ENCODE assay signal across 13 cellular contexts in genomic region chr12:109738878-109739665, GRCh38. TPM values are rescaled to one million over a fixed set of nuclear protein-coding genes. Genes with fewer than 3 reads are reported as not detected.
DNase-seq lines count a peak whose midpoint lies in the region; ATAC-seq, FAIRE-seq and TF ChIP-seq lines count a peak whose summit lies in the region.
"Had no signal": no experiment of that assay in that cellular context is flagged by ENCODE, and none has a peak within 500 bp of the region (broad histone marks: within the 10 kb centered on the region; RNA-seq: fewer than 3 reads in every experiment).

No MANE protein-coding gene starts in this region.

- H3K36me3 ChIP-seq in Caco-2 (ENCODE audit: control insufficient read depth, insufficient read depth, low read length) (no peaks in the 10 kb centered on the region), ovary (no peaks in the 10 kb centered on the region)
- H3K36me3 ChIP-seq: prostate gland had no signal

- H3K27ac Mint-ChIP-seq in Caco-2 (ENCODE audit: unreplicated experiment) = peak overlapping the region; percentile 43
- H3K27ac Mint-ChIP-seq: activated CD4-positive, alpha-beta memory T cell treated with anti-CD3 and anti-CD28 coated beads for 36 hours had no signal

- no peak for TF ChIP-seq POLR2A in ovary (IDR thresholded peaks at IDR 0.05)

- TF ChIP-seq EP300 in ovary (IDR thresholded peaks at IDR 0.05) = no peak

- no peak for TF ChIP-seq CTCF in Caco-2 (IDR thresholded peaks at IDR 0.05; ENCODE audit: insufficient read depth in 1 of 2, low read depth in 1 of 2, low read length in 1 of 2, severe bottlenecking in 1 of 2, unreplicated experiment in 1 of 2)
- TF ChIP-seq CTCF in fibroblast of the aortic adventitia (IDR thresholded peaks at IDR 0.05; ENCODE audit: insufficient read depth, low read length) = no peak
- TF ChIP-seq CTCF in ovary (IDR thresholded peaks at IDR 0.05) = no peak

- no peaks in the 10 kb centered on the region for H3K36me3 Mint-ChIP-seq in Caco-2 (ENCODE audit: insufficient read depth, unreplicated experiment)
- H3K36me3 Mint-ChIP-seq: activated CD4-positive, alpha-beta memory T cell treated with anti-CD3 and anti-CD28 coated beads for 36 hours had no signal

- no TSS peak for BruUV-seq in Caco-2 (replicated peaks; lab: Mats Ljungman, UMichigan)

- 87 to 91% (median 87%) methylated on average over 6 of the region's 6 CpGs for WGBS in ovary, 3 donors

- peaks cover 79% of the 10 kb centered on the region for H3K4me1 ChIP-seq in Caco-2
- peaks cover 2% of the 10 kb centered on the region for H3K4me1 ChIP-seq in ovary (ENCODE audit: insufficient read depth)
- H3K4me1 ChIP-seq: prostate gland had no signal

- intact Hi-C loops in Caco-2 (cut with micrococcal nuclease; ENCODE audit: unreplicated experiment) (no loop called here), ovary (cut with DNase I) (no loop called here)

- no peaks in the 10 kb centered on the region for H3K27me3 Mint-ChIP-seq in Caco-2 (ENCODE audit: insufficient read depth, unreplicated experiment)

- no peak overlapping the region for H3K27ac ChIP-seq in ovary
- H3K27ac ChIP-seq: prostate gland had no signal

- H3K9me3 Mint-ChIP-seq in Caco-2 (ENCODE audit: unreplicated experiment) = no peaks in the 10 kb centered on the region
- H3K9me3 Mint-ChIP-seq: activated CD4-positive, alpha-beta memory T cell treated with anti-CD3 and anti-CD28 coated beads for 36 hours had no signal

- POLR2A ChIA-PET in Caco-2 (lab: Charles Lee) = interaction anchor here (0.5 to 1.2 kb wide), 2 partner anchors 16 to 165 kb away, joined by 3 read pairs; partner anchors contain the start of genes MMAB and MVK

- H3K4me1 Mint-ChIP-seq in Caco-2 (ENCODE audit: low read depth, unreplicated experiment) = peaks cover 41% of the 10 kb centered on the region

- H3K27me3 ChIP-seq in Caco-2 (replicated peaks; ENCODE audit: control insufficient read depth, insufficient read depth, low read length) = no peaks in the 10 kb centered on the region
- H3K27me3 ChIP-seq in ovary = no peaks in the 10 kb centered on the region

- no peak overlapping the region for H3K4me3 Mint-ChIP-seq in Caco-2 (ENCODE audit: unreplicated experiment)
- H3K4me3 Mint-ChIP-seq: activated CD4-positive, alpha-beta memory T cell treated with anti-CD3 and anti-CD28 coated beads for 36 hours had no signal

- DNase-seq in Caco-2 (peak in 1 of 2 experiments; percentile 20), HT1080 (ENCODE audit: low read depth) (peak; percentile 82), fibroblast of the aortic adventitia (ENCODE audit: low read depth) (peak; percentile 29), ovary (peak in 4 of 5 donors; percentile 10 to 21 (median 12)), OCI-M1 (lab: John Stamatoyannopoulos, UW) (no peak), GM19239 (ENCODE audit: insufficient read length, low spot score) (no peak)
- DNase-seq: activated CD4-positive, alpha-beta memory T cell treated with anti-CD3 and anti-CD28 coated beads for 36 hours; Calu3; KG1; NCI-H2081 had no signal

- CTCF ChIA-PET in Caco-2 (lab: Charles Lee) = interaction anchor here (1.5 kb wide), 1 partner anchor 36 kb away, joined by 4 read pairs; no protein-coding TSS in a partner anchor

- no peak overlapping the region for H3K4me3 ChIP-seq in Caco-2 (ENCODE audit: low read depth, low read length)
- no peak overlapping the region for H3K4me3 ChIP-seq in fibroblast of the aortic adventitia (ENCODE audit: low read depth, low read length)
- no peak overlapping the region for H3K4me3 ChIP-seq in ovary
- H3K4me3 ChIP-seq: prostate gland had no signal

- ATAC-seq in GM18519 (IDR thresholded peaks at IDR 0.05; ENCODE audit: low FRiP score, unreplicated experiment) (no peak), HG03457 (IDR thresholded peaks at IDR 0.05; ENCODE audit: unreplicated experiment) (no peak)

- no peak for FAIRE-seq in GM19239 (lab: Jason Lieb, UNC)

- H3K9me3 ChIP-seq in Caco-2 (no peaks in the 10 kb centered on the region), ovary (no peaks in the 10 kb centered on the region)
- H3K9me3 ChIP-seq: prostate gland had no signal

RNA-seq across cellular contexts. Expression of gene FAM222A, which starts 25.4 kb away (rescaled TPM):
- total RNA-seq in Caco-2 (2022) (17.4 and 18.0 TPM in 2 replicates), fibroblast of the aortic adventitia (ENCODE audit: low replicate concordance) (0.25 and 0.54 TPM in 2 replicates), ovary (10 to 100 TPM in 5 of 7 donors, 1 to 10 TPM in 2; 7.2 to 28.4 (median 15.3) TPM)
- 1.9 TPM in 2 replicates for total RNA-seq in HT1080 (2014; rRNA removed; shearing (Covaris generic))
- 0.68 and 0.78 TPM in 2 replicates for polyA plus RNA-seq in HT1080 (2015; cell fraction: cytosol; rRNA removed)
- polyA plus RNA-seq in HT1080 (2015; cell fraction: nucleus; rRNA removed) = 0.24 and 0.62 TPM in 2 replicates
- polyA plus RNA-seq in ovary = 10 to 100 TPM in 1 of 2 donors, 1 to 10 TPM in 1; 4.8 to 11.5 TPM

Comparison
In these comparisons a context has a peak if more than half of its experiments do, and no peak if none do; other contexts are left out.
1. DNase-seq: peak in HT1080 (single experiment), fibroblast of the aortic adventitia (single experiment) and ovary (4 of 5); none in OCI-M1 (single experiment) and GM19239 (single experiment).